15 cellular contexts compared by ENCODE assay signal in the genomic region with DNA sequence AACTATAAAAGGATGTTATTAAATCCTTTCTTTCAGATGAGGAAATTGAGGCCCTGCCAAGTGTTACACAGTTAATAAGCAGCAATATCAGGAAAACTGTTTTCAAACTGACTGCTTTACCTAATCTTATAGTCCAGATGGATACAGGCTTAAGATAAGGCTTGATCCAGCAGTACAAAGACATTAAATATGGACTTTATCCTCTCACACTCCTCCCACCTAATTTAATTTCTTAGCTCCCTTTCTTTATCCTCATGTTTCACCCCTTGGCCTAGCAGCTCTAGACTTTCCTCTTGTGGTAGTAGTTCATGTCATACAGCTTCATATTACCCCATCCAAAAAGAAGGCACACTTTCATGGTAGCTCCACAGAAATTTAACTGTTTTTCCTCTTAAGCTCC.
A peak's percentile ranks its signal among the peaks of the same experiment; 100 is the strongest.
DNase-seq lines count a peak whose midpoint lies in the region; ATAC-seq lines count a peak whose summit lies in the region.
"Had no signal": no experiment of that assay in that cellular context is flagged by ENCODE, and none has a peak within 500 bp of the region (broad histone marks: within the 10 kb centered on the region; RNA-seq: fewer than 3 reads in every experiment).

No MANE protein-coding gene starts in this region.

- H3K36me3 Mint-ChIP-seq in effector memory CD8-positive, alpha-beta T cell (ENCODE audit: insufficient read depth), result peaks cover 2% of the 10 kb centered on the region
- H3K36me3 Mint-ChIP-seq: CD8-positive, alpha-beta memory T cell had no signal

- H3K27me3 Mint-ChIP-seq in effector memory CD8-positive, alpha-beta T cell, result peaks cover 0 to 4% of the 10 kb centered on the region in 2 donors
- H3K27me3 Mint-ChIP-seq: B cell had no signal

- ATAC-seq in left colon, result peak; percentile 88
- no peak for ATAC-seq in effector memory CD8-positive, alpha-beta T cell (replicated peaks)
- no peak for ATAC-seq in HG02759 (IDR thresholded peaks at IDR 0.05; ENCODE audit: unreplicated experiment)
- ATAC-seq: GM23338 had no signal

- H3K27ac Mint-ChIP-seq in effector memory CD8-positive, alpha-beta T cell, result no peak overlapping the region
- H3K27ac Mint-ChIP-seq: B cell; CD4-positive, alpha-beta T cell; CD8-positive, alpha-beta memory T cell; GM23338; HFFc6 had no signal

- no peaks in the 10 kb centered on the region for H3K4me1 Mint-ChIP-seq in effector memory CD8-positive, alpha-beta T cell (ENCODE audit: low read depth in 2 of 2)
- H3K4me1 Mint-ChIP-seq: B cell; CD8-positive, alpha-beta memory T cell had no signal

- no peaks in the 10 kb centered on the region for H3K9me3 Mint-ChIP-seq in effector memory CD8-positive, alpha-beta T cell
- H3K9me3 Mint-ChIP-seq: CD4-positive, alpha-beta T cell; GM23338 had no signal

- intact Hi-C loops in left colon (cut with DNase I, micrococcal nuclease), result no loop called here

- peak; percentile 11 for DNase-seq in DMS 273 (lab: John Stamatoyannopoulos, UW; ENCODE audit: unreplicated experiment)
- DNase-seq in DMS 273 treated with DMSO at 0.1 percent for 48 hours (lab: John Stamatoyannopoulos, UW), result no peak
- peak; percentile 90 for DNase-seq in NCI-H82 (lab: John Stamatoyannopoulos, UW)
- DNase-seq in left colon, result no peak
- no peak for DNase-seq in CD1c-positive myeloid dendritic cell (ENCODE audit: extremely low spot score)
- no peak for DNase-seq in effector memory CD8-positive, alpha-beta T cell
- no peak for DNase-seq in SKM-1 (lab: John Stamatoyannopoulos, UW; ENCODE audit: unreplicated experiment)
- DNase-seq: CD4-positive, alpha-beta T cell; CD8-positive, alpha-beta memory T cell; DMS79 treated with DMSO at 0.1 percent for 48 hours; GF-D8; HFFc6 had no signal

- no peak overlapping the region for H3K4me3 Mint-ChIP-seq in effector memory CD8-positive, alpha-beta T cell
- H3K4me3 Mint-ChIP-seq: B cell; CD4-positive, alpha-beta T cell; CD8-positive, alpha-beta memory T cell; GM23338; HFFc6 had no signal

Comparison
In these comparisons a context has a peak if more than half of its experiments do, and no peak if none do; other contexts are left out.
1. DNase-seq: peak in DMS 273 (single experiment) and NCI-H82 (single experiment); none in DMS 273 treated with DMSO at 0.1 percent for 48 hours (single experiment), left colon (0 of 2), CD1c-positive myeloid dendritic cell (single experiment), effector memory CD8-positive, alpha-beta T cell (0 of 3) and SKM-1 (single experiment).